Comparison of ENCODE assay signal across 13 cellular contexts in the genomic region with DNA sequence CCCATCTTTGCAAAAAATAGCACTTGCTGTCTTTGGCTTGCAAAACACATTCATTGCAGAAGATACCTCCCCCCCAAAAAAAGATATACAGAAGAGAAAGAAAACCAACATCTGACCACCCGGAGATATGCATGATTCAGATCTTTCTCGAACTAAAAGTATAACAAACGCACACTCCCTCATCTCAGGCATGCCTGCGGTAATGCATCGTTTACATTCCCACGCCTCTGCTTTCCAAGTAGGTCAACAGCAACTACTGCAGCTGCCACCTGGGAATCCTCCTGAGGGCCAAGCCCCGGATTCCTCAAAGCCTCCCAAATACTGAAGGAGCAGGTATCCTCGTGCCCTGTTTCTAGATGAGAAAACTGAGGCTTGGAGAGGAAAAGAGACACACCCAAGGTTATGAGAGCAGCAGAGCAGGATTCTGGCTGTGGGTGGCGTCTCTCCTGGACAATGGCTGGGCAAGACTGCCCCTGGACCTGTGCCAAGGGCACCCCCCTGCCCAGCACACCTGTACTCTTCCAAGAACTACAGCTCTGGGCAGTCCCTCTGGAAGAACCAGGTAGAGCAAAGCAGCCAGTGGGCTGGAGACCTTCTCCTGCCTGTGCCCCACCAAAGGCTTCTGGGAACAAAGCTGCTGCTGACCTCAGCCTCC. TPM values are rescaled to one million over a fixed set of nuclear protein-coding genes. Genes with fewer than 3 reads are reported as not detected.
DNase-seq lines count a peak whose midpoint lies in the region; ATAC-seq and TF ChIP-seq lines count a peak whose summit lies in the region.
"Had no signal": no experiment of that assay in that cellular context is flagged by ENCODE, and none has a peak within 500 bp of the region (broad histone marks: within the 10 kb centered on the region; RNA-seq: fewer than 3 reads in every experiment).

No MANE protein-coding gene starts in this region.

- H2AFZ ChIP-seq in PC-9 (no peak overlapping the region), H9 (ENCODE audit: low read length) (no peak overlapping the region)

- POLR2A ChIA-PET in Caco-2 (lab: Charles Lee), result no interaction called here
- POLR2A ChIA-PET in PC-9 (lab: Charles Lee; ENCODE audit: unreplicated experiment), result no interaction called here
- POLR2A ChIA-PET in naive thymus-derived CD4-positive, alpha-beta T cell (lab: Charles Lee), result no interaction called here

- no peaks in the 10 kb centered on the region for H3K9me3 Mint-ChIP-seq in Caco-2 (ENCODE audit: unreplicated experiment)
- H3K9me3 Mint-ChIP-seq in osteocyte (ENCODE audit: unreplicated experiment), result no peaks in the 10 kb centered on the region
- no peaks in the 10 kb centered on the region for H3K9me3 Mint-ChIP-seq in H9
- no peaks in the 10 kb centered on the region for H3K9me3 Mint-ChIP-seq in naive thymus-derived CD4-positive, alpha-beta T cell

- no peaks in the 10 kb centered on the region for H3K9me2 ChIP-seq in PC-9 (ENCODE audit: insufficient read depth)

- no peaks in the 10 kb centered on the region for H3K79me2 ChIP-seq in PC-9 (ENCODE audit: low read depth)
- no peaks in the 10 kb centered on the region for H3K79me2 ChIP-seq in H9 (ENCODE audit: insufficient read depth, low read length)

- H3K4me1 ChIP-seq in Caco-2 (peaks cover 19% of the 10 kb centered on the region), PC-9 (replicated peaks; ENCODE audit: insufficient read depth) (peaks cover 20% of the 10 kb centered on the region), H9 (ENCODE audit: insufficient read depth, low read length) (no peaks in the 10 kb centered on the region)
- H3K4me1 ChIP-seq in naive thymus-derived CD4-positive, alpha-beta T cell (ENCODE audit: control insufficient read depth in 2 of 2, insufficient read depth in 2 of 2, low read length in 2 of 2), result no peaks in the 10 kb centered on the region
- H3K4me1 ChIP-seq: pancreas had no signal

- H3K4ac ChIP-seq in H9 (ENCODE audit: low read depth, low read length), result no peak overlapping the region

- H2BK12ac ChIP-seq in H9 (ENCODE audit: insufficient read length, low read depth, low read length), result no peak overlapping the region

- intact Hi-C loops in Caco-2 (cut with micrococcal nuclease; ENCODE audit: unreplicated experiment) (no loop called here), PC-9 (cut with micrococcal nuclease; ENCODE audit: unreplicated experiment) (no loop called here)
- intact Hi-C loops in naive thymus-derived CD4-positive, alpha-beta T cell (cut with micrococcal nuclease), result no loop called here

- H3K27me3 ChIP-seq in Caco-2 (replicated peaks; ENCODE audit: control insufficient read depth, insufficient read depth, low read length) (no peaks in the 10 kb centered on the region), PC-9 (ENCODE audit: insufficient read depth, low read depth) (no peaks in the 10 kb centered on the region), H9 (ENCODE audit: insufficient read depth, low read length) (no peaks in the 10 kb centered on the region)
- H3K27me3 ChIP-seq in naive thymus-derived CD4-positive, alpha-beta T cell (ENCODE audit: control insufficient read depth in 2 of 2, insufficient read depth in 2 of 2, low read length in 2 of 2), result no peaks in the 10 kb centered on the region
- H3K27me3 ChIP-seq: pancreas, tibial nerve had no signal

- BruUV-seq in Caco-2 (replicated peaks; lab: Mats Ljungman, UMichigan) (no TSS peak), PC-9 (replicated peaks; lab: Mats Ljungman, UMichigan) (no TSS peak)

- no peak overlapping the region for H3K18ac ChIP-seq in H9 (ENCODE audit: insufficient read length, low read depth, low read length)

- H3K36me3 ChIP-seq in Caco-2 (ENCODE audit: control insufficient read depth, insufficient read depth, low read length), result no peaks in the 10 kb centered on the region; the same call in 1 of the 2 replicates
- H3K36me3 ChIP-seq in PC-9 (ENCODE audit: low read depth), result no peaks in the 10 kb centered on the region
- H3K36me3 ChIP-seq in naive thymus-derived CD4-positive, alpha-beta T cell (ENCODE audit: control insufficient read depth in 2 of 3, insufficient read depth in 3 of 3, low read length in 3 of 3), result peaks cover 0 to 81% (median 5%) of the 10 kb centered on the region in 3 experiments

- DNase-seq in Caco-2 (peak; percentile 51 to 63), PC-9 (peak; percentile 47 to 88), osteocyte (ENCODE audit: extremely low spot score, unreplicated experiment) (no peak), H9 (no peak)
- DNase-seq in naive thymus-derived CD4-positive, alpha-beta T cell, result no peak
- DNase-seq: GOT3, NCI-H1048, WERI-Rb-1 had no signal

- peaks cover 17% of the 10 kb centered on the region for H3K4me1 Mint-ChIP-seq in Caco-2 (ENCODE audit: low read depth, unreplicated experiment)
- H3K4me1 Mint-ChIP-seq in osteocyte (ENCODE audit: unreplicated experiment), result peaks cover 16% of the 10 kb centered on the region
- peaks cover 27 to 38% of the 10 kb centered on the region in 2 experiments for H3K4me1 Mint-ChIP-seq in H9
- H3K4me1 Mint-ChIP-seq in naive thymus-derived CD4-positive, alpha-beta T cell, result peaks cover 0 to 7% (median 0%) of the 10 kb centered on the region in 7 donors

- TF ChIP-seq CTCF in Caco-2 (IDR thresholded peaks at IDR 0.05; ENCODE audit: insufficient read depth in 1 of 2, low read depth in 1 of 2, low read length in 1 of 2, severe bottlenecking in 1 of 2, unreplicated experiment in 1 of 2), result no peak
- no peak for TF ChIP-seq CTCF in PC-9 (conservative IDR thresholded peaks at IDR 0.05)
- no peak for TF ChIP-seq CTCF in osteocyte (IDR thresholded peaks at IDR 0.05)
- TF ChIP-seq CTCF in H9 (conservative IDR thresholded peaks at IDR 0.05), result no peak

- no peak overlapping the region for H2BK20ac ChIP-seq in H9 (ENCODE audit: low read depth, low read length, poor library complexity, severe bottlenecking)

- no peak overlapping the region for H2BK5ac ChIP-seq in H9 (ENCODE audit: insufficient read length, low read length)

- H3K4me2 ChIP-seq in PC-9 (peak overlapping the region; percentile 48), H9 (ENCODE audit: insufficient read depth, insufficient read length, low read length) (no peak overlapping the region)

- H3K4me3 ChIP-seq in Caco-2 (ENCODE audit: low read depth, low read length), result no peak overlapping the region
- H3K4me3 ChIP-seq in PC-9, result no peak overlapping the region
- no peak overlapping the region for H3K4me3 ChIP-seq in naive thymus-derived CD4-positive, alpha-beta T cell (ENCODE audit: low read length)
- H3K4me3 ChIP-seq: pancreas, tibial nerve had no signal

- H3K9ac ChIP-seq in H9 (ENCODE audit: extremely low read depth, insufficient read length, low read length), result no peak overlapping the region

- peak overlapping the region; percentile 66 for H3K27ac ChIP-seq in PC-9
- no peak overlapping the region for H3K27ac ChIP-seq in H9 (ENCODE audit: insufficient read length, low read depth, low read length)
- H3K27ac ChIP-seq in naive thymus-derived CD4-positive, alpha-beta T cell (ENCODE audit: low read depth, low read length), result no peak overlapping the region
- H3K27ac ChIP-seq: pancreas, WERI-Rb-1 had no signal

- CTCF ChIA-PET in Caco-2 (lab: Charles Lee) (no interaction called here), PC-9 (lab: Charles Lee) (no interaction called here)
- CTCF ChIA-PET in naive thymus-derived CD4-positive, alpha-beta T cell (lab: Charles Lee), result no interaction called here

- H3K36me3 Mint-ChIP-seq in Caco-2 (ENCODE audit: insufficient read depth, unreplicated experiment), result no peaks in the 10 kb centered on the region
- H3K36me3 Mint-ChIP-seq in osteocyte (ENCODE audit: unreplicated experiment), result peaks cover 18% of the 10 kb centered on the region
- H3K36me3 Mint-ChIP-seq in H9 (ENCODE audit: insufficient read depth in 1 of 3, low read depth in 3 of 3), result peaks cover 4 to 35% (median 24%) of the 10 kb centered on the region in 3 experiments; a peak in 6 of 7 replicates
- peaks cover 0 to 49% (median 10%) of the 10 kb centered on the region in 5 donors for H3K36me3 Mint-ChIP-seq in naive thymus-derived CD4-positive, alpha-beta T cell

- WGBS in H9 (ENCODE audit: extremely low coverage, insufficient read length, low lambda C conversion rate), result no CpG with 5 or more reads among the region's 9 CpGs

- H3K9me3 ChIP-seq in Caco-2, result no peaks in the 10 kb centered on the region
- no peaks in the 10 kb centered on the region for H3K9me3 ChIP-seq in PC-9 (ENCODE audit: insufficient read depth, low read depth)
- no peaks in the 10 kb centered on the region for H3K9me3 ChIP-seq in H9 (ENCODE audit: control insufficient read depth, low read depth, low read length)
- H3K9me3 ChIP-seq in naive thymus-derived CD4-positive, alpha-beta T cell (ENCODE audit: control insufficient read depth in 2 of 3, low read length in 3 of 3), result no peaks in the 10 kb centered on the region
- H3K9me3 ChIP-seq: pancreas, tibial nerve had no signal

- ATAC-seq in esophagus mucosa, result peak; percentile 5
- ATAC-seq in HG02885 (IDR thresholded peaks at IDR 0.05; ENCODE audit: poor library complexity, unreplicated experiment), result no peak
- ATAC-seq in SK-N-SH treated with all-trans-retinoic acid at 6 μM for 48 hours, result no peak
- ATAC-seq in naive thymus-derived CD4-positive, alpha-beta T cell, result no peak

- H3K23me2 ChIP-seq in H9 (ENCODE audit: insufficient read length, low read depth, low read length, poor library complexity, severe bottlenecking), result no peaks in the 10 kb centered on the region

- H3K56ac ChIP-seq in H9 (ENCODE audit: insufficient read length, low read depth, low read length), result no peak overlapping the region

- H4K91ac ChIP-seq in H9 (ENCODE audit: insufficient read length, low read depth, low read length), result no peak overlapping the region

- H2BK120ac ChIP-seq in H9 (ENCODE audit: low read depth, low read length, poor library complexity, severe bottlenecking), result no peak overlapping the region

- H3K27ac Mint-ChIP-seq in Caco-2 (ENCODE audit: unreplicated experiment), result peak overlapping the region; percentile 91
- H3K27ac Mint-ChIP-seq in osteocyte (ENCODE audit: unreplicated experiment), result peak overlapping the region; percentile 16
- H3K27ac Mint-ChIP-seq in H9, result peak overlapping the region in 1 of 3 experiments; percentile 64; a peak in 2 of 7 replicates
- peak overlapping the region in 1 of 9 donors; percentile 55 for H3K27ac Mint-ChIP-seq in naive thymus-derived CD4-positive, alpha-beta T cell

- H3K27me3 Mint-ChIP-seq in Caco-2 (ENCODE audit: insufficient read depth, unreplicated experiment) (no peaks in the 10 kb centered on the region), osteocyte (ENCODE audit: unreplicated experiment) (no peaks in the 10 kb centered on the region), H9 (ENCODE audit: low read depth) (no peaks in the 10 kb centered on the region)
- H3K27me3 Mint-ChIP-seq in naive thymus-derived CD4-positive, alpha-beta T cell, result no peaks in the 10 kb centered on the region

- H4K5ac ChIP-seq in H9 (ENCODE audit: insufficient read length, low read depth, low read length), result no peak overlapping the region

- H4K20me1 ChIP-seq in PC-9 (ENCODE audit: insufficient read depth), result no peaks in the 10 kb centered on the region
- peaks cover 4% of the 10 kb centered on the region for H4K20me1 ChIP-seq in H9 (ENCODE audit: control insufficient read depth, insufficient read depth, insufficient read length)

- no peak overlapping the region for H2AK5ac ChIP-seq in H9 (ENCODE audit: insufficient read length, low read length)

- H3F3A ChIP-seq in PC-9 (ENCODE audit: insufficient read depth, low read depth), result peaks cover 13% of the 10 kb centered on the region; the same call in 1 of the 2 replicates

- no peak overlapping the region for H3K23ac ChIP-seq in H9 (ENCODE audit: insufficient read length, low read depth, low read length)

- no peak overlapping the region for H3T11ph ChIP-seq in H9 (ENCODE audit: low read length)

- no peaks in the 10 kb centered on the region for H3K79me1 ChIP-seq in H9 (ENCODE audit: insufficient read depth, low read depth, low read length, poor library complexity, severe bottlenecking)

- H3K14ac ChIP-seq in H9 (ENCODE audit: insufficient read depth, low read length), result no peak overlapping the region

- H4K8ac ChIP-seq in H9 (replicated peaks; ENCODE audit: insufficient read length, low read depth, low read length), result no peak overlapping the region

- no peak overlapping the region for H2BK15ac ChIP-seq in H9 (ENCODE audit: low read depth, low read length)

- H3K4me3 Mint-ChIP-seq in Caco-2 (ENCODE audit: unreplicated experiment) (no peak overlapping the region), osteocyte (ENCODE audit: unreplicated experiment) (no peak overlapping the region), H9 (no peak overlapping the region)
- no peak overlapping the region for H3K4me3 Mint-ChIP-seq in naive thymus-derived CD4-positive, alpha-beta T cell

RNA-seq across cellular contexts. Expression of a gene that starts 38.1 kb away (rescaled TPM):
- total RNA-seq in Caco-2 (2022), result 122 and 128 TPM in 2 replicates
- 84.0 and 118 TPM in 2 replicates for total RNA-seq in PC-9 (2021)
- total RNA-seq in esophagus mucosa, result 67.8 TPM
- total RNA-seq in osteocyte, result 44.1 and 48.3 TPM in 2 replicates
- total RNA-seq in H9 (2021), result 125 and 134 TPM in 2 replicates
- 100 to 1,000 TPM; 107 to 151 (median 130) TPM for total RNA-seq in naive thymus-derived CD4-positive, alpha-beta T cell
- polyA plus RNA-seq in naive thymus-derived CD4-positive, alpha-beta T cell, result 10 to 100 TPM; 50.6 to 91.4 TPM

RNA-seq across cellular contexts. Expression of a gene that starts 38.9 kb away (rescaled TPM):
- total RNA-seq in Caco-2 (2022) (34.7 and 38.8 TPM in 2 replicates), PC-9 (2021) (55.5 and 62.6 TPM in 2 replicates), esophagus mucosa (45.4 TPM), osteocyte (53.1 and 64.7 TPM in 2 replicates), H9 (2021) (45.3 and 46.2 TPM in 2 replicates)
- total RNA-seq in naive thymus-derived CD4-positive, alpha-beta T cell, result 10 to 100 TPM; 13.2 to 58.2 (median 27.9) TPM
- 1 to 10 TPM; 2.3 to 2.5 TPM for polyA plus RNA-seq in naive thymus-derived CD4-positive, alpha-beta T cell

Comparison
In these comparisons a context has a peak if more than half of its experiments do, and no peak if none do; other contexts are left out.
1. DNase-seq: peak in Caco-2 (2 of 2) and PC-9 (2 of 2); none in osteocyte (single experiment), H9 (single experiment) and naive thymus-derived CD4-positive, alpha-beta T cell (0 of 9).